6 cellular contexts compared by ENCODE assay signal in the genomic region with DNA sequence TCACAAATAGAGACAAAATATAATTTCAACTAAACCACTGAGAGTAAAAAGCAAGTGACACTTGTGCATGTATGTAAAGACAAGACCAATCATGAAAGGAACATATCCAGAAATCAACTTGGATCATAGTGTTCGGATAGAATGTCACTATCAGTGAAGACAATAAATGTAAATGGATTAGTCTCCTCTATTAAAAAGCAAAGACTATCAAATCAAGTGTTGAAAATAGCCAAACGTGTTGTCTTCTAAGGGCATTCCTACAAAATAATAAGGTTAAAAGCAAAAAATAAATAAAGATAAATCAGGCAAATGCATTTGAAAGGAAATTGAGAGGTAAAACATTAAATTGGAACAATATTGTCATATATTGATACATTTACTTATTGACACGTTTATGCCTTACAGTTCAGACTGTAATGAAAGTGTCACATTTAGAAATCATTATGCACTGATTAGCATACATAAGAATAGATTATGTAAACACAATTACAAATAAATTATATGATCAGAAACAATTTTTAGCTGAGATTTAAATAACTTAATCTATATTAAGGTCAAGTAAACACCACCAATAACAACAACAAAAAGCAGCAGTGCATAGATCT.
"Had no signal": no experiment of that assay in that cellular context is flagged by ENCODE, and none has a peak within 500 bp of the region (broad histone marks: within the 10 kb centered on the region; RNA-seq: fewer than 3 reads in every experiment).

No MANE protein-coding gene starts in this region.

- DNase-seq: IMR-90, KBM-7, KG1 had no signal

- H3K4me2 ChIP-seq: KMS-11 had no signal

- H3K9ac ChIP-seq: KMS-11 had no signal

- FAIRE-seq: HTR-8/SVneo had no signal

- H3K27ac ChIP-seq: HL-60, KMS-11 had no signal
